Comparison of ENCODE assay signal across 15 cellular contexts in genomic region chr10:57202356-57202755, GRCh38.
DNase-seq lines count a peak whose midpoint lies in the region; ATAC-seq and TF ChIP-seq lines count a peak whose summit lies in the region.
"Had no signal": no experiment of that assay in that cellular context is flagged by ENCODE, and none has a peak within 500 bp of the region (broad histone marks: within the 10 kb centered on the region; RNA-seq: fewer than 3 reads in every experiment).

No MANE protein-coding gene starts in this region.

- peak; percentile 58 for DNase-seq in endodermal cell
- DNase-seq in iPS-NIHi7 (ENCODE audit: extremely low spot score) = peak; percentile 21
- DNase-seq in mesothelial cell of epicardium (ENCODE audit: low spot score in 2 of 2, unreplicated experiment in 2 of 2) = no peak
- DNase-seq in NCI-H2171 treated with DMSO at 0.1 percent for 48 hours (lab: John Stamatoyannopoulos, UW) = no peak
- DNase-seq in NCI-H2107 treated with DMSO at 0.1 percent for 48 hours (lab: John Stamatoyannopoulos, UW; ENCODE audit: unreplicated experiment) = no peak
- DNase-seq: C1 segment of cervical spinal cord; Calu3; CD4-positive, alpha-beta memory T cell; COR-L47; DMS53; DMS79 treated with DMSO at 0.1 percent for 48 hours; HFFc6 had no signal

- H3K36me3 Mint-ChIP-seq in endodermal cell (ENCODE audit: low read depth) = peaks cover 2% of the 10 kb centered on the region
- H3K36me3 Mint-ChIP-seq in mesothelial cell of epicardium = no peaks in the 10 kb centered on the region
- H3K36me3 Mint-ChIP-seq: CD4-positive, alpha-beta memory T cell had no signal

- TF ChIP-seq CTCF in endodermal cell (conservative IDR thresholded peaks at IDR 0.05) = no peak
- TF ChIP-seq CTCF in mesothelial cell of epicardium (IDR thresholded peaks at IDR 0.05; ENCODE audit: unreplicated experiment) = no peak

- no peaks in the 10 kb centered on the region for H3K9me3 Mint-ChIP-seq in endodermal cell
- no peaks in the 10 kb centered on the region for H3K9me3 Mint-ChIP-seq in mesothelial cell of epicardium
- H3K9me3 Mint-ChIP-seq: GM23338 had no signal

- no peak overlapping the region for H3K9ac ChIP-seq in endodermal cell (ENCODE audit: extremely low read depth, low read length, poor library complexity, severe bottlenecking)

- ATAC-seq in GM19395 (IDR thresholded peaks at IDR 0.05; ENCODE audit: unreplicated experiment) = no peak
- ATAC-seq: GM23338 had no signal

- 67% methylated on average over 1 of the region's 1 CpG; no CpG with 5 or more reads in 1 of the 2 experiments for WGBS in endodermal cell (ENCODE audit: insufficient coverage in 1 of 2, insufficient read length in 1 of 2), 2 experiments

- H3K4me3 Mint-ChIP-seq in endodermal cell (no peak overlapping the region), mesothelial cell of epicardium (no peak overlapping the region)
- H3K4me3 Mint-ChIP-seq: CD4-positive, alpha-beta memory T cell; GM23338; HFFc6 had no signal

- no peak overlapping the region for H3K27ac ChIP-seq in endodermal cell (ENCODE audit: low read depth, low read length)

- no peak overlapping the region for H3K4me3 ChIP-seq in endodermal cell (ENCODE audit: low read length)
- H3K4me3 ChIP-seq: GM23338, HAP-1 had no signal

- H3K9me3 ChIP-seq in endodermal cell (ENCODE audit: control insufficient read depth, low read length) = no peaks in the 10 kb centered on the region
- H3K9me3 ChIP-seq: HAP-1 had no signal

- H3K36me3 ChIP-seq in endodermal cell (ENCODE audit: control insufficient read depth, insufficient read depth, low read length) = no peaks in the 10 kb centered on the region
- H3K36me3 ChIP-seq: HAP-1 had no signal

- H3K4me1 Mint-ChIP-seq in endodermal cell (peaks cover 5% of the 10 kb centered on the region), mesothelial cell of epicardium (peaks cover 13% of the 10 kb centered on the region)
- H3K4me1 Mint-ChIP-seq: CD4-positive, alpha-beta memory T cell; GM23338 had no signal

- no peaks in the 10 kb centered on the region for H3K27me3 ChIP-seq in endodermal cell (ENCODE audit: control insufficient read depth, insufficient read depth, low read length, poor library complexity, severe bottlenecking)

- H3K27ac Mint-ChIP-seq in endodermal cell (no peak overlapping the region), mesothelial cell of epicardium (peak overlapping the region; percentile 22)
- H3K27ac Mint-ChIP-seq: CD4-positive, alpha-beta memory T cell; GM23338; HFFc6 had no signal

- no peaks in the 10 kb centered on the region for H3K4me1 ChIP-seq in endodermal cell (ENCODE audit: control insufficient read depth, insufficient read depth, low read length)

- H3K27me3 Mint-ChIP-seq in endodermal cell (ENCODE audit: insufficient read depth) (no peaks in the 10 kb centered on the region), mesothelial cell of epicardium (ENCODE audit: low read depth) (no peaks in the 10 kb centered on the region)
- H3K27me3 Mint-ChIP-seq: CD4-positive, alpha-beta memory T cell had no signal

Comparison
In these comparisons a context has a peak if more than half of its experiments do, and no peak if none do; other contexts are left out.
1. DNase-seq: peak in endodermal cell (single experiment) and iPS-NIHi7 (single experiment); none in mesothelial cell of epicardium (0 of 2), NCI-H2171 treated with DMSO at 0.1 percent for 48 hours (single experiment) and NCI-H2107 treated with DMSO at 0.1 percent for 48 hours (single experiment).